30 cellular contexts compared by ENCODE assay signal in genomic region chr13:65236841-65237418, GRCh38.
"Had no signal": no experiment of that assay in that cellular context is flagged by ENCODE, and none has a peak within 500 bp of the region (broad histone marks: within the 10 kb centered on the region; RNA-seq: fewer than 3 reads in every experiment).

No MANE protein-coding gene starts in this region.

- H3K4me1 ChIP-seq: body of pancreas, colonic mucosa, gastrocnemius medialis, pancreas, prostate gland, uterus had no signal

- H3K9me3 ChIP-seq: colonic mucosa, gastrocnemius medialis, pancreas, prostate gland, thoracic aorta, uterus had no signal

- H3K4me3 ChIP-seq: body of pancreas, cardiac muscle cell, colonic mucosa, gastrocnemius medialis, pancreas, prostate gland, skin epidermis, thoracic aorta, uterus had no signal

- H3K36me3 ChIP-seq: cardiac muscle cell, colonic mucosa, gastrocnemius medialis, pancreas, prostate gland, thoracic aorta, uterus, WERI-Rb-1 had no signal

- H3K27ac ChIP-seq: body of pancreas, cardiac muscle cell, colonic mucosa, gastrocnemius medialis, pancreas, prostate gland, skin epidermis, thoracic aorta, uterus, WERI-Rb-1 had no signal

- ATAC-seq: activated naive CD4-positive, alpha-beta T cell treated with anti-CD3 and anti-CD28 coated beads, Interleukin-2, amount 50 U/mL, for 72 hours; body of pancreas; gastrocnemius medialis; left cardiac atrium; left ventricle myocardium superior; pancreas; sciatic nerve; stimulated activated effector memory CD8-positive, alpha-beta T cell treated with anti-CD3 and anti-CD28 coated beads, Interleukin-12 subunit alpha, Interleukin-12 subunit beta, amount 100 ng/mL, for 72 hours had no signal

- H3K27me3 ChIP-seq: body of pancreas, cardiac muscle cell, colonic mucosa, gastrocnemius medialis, pancreas, uterus had no signal

- DNase-seq: activated CD4-positive, alpha-beta memory T cell treated with anti-CD3 and anti-CD28 coated beads for 36 hours; activated CD4-positive, alpha-beta T cell treated with anti-CD3 and anti-CD28 coated beads, Interleukin-2, amount 10 ng/mL, durations not matched to agents 24 days and 14 days; activated CD4-positive, CD25-positive, alpha-beta regulatory T cell treated with anti-CD3 and anti-CD28 coated beads, Interleukin-2, amount 50 U/mL, for 72 hours; activated CD8-positive, alpha-beta memory T cell treated with anti-CD3 and anti-CD28 coated beads, Interleukin-2, amount 50 U/mL, for 4 hours; activated gamma-delta T cell treated with Interleukin-2 at 50 U/mL for 16 hours; activated T-cell treated with anti-CD3 and anti-CD28 coated beads, Interleukin-2, amount 50 U/mL, for 24 hours; anterior cingulate cortex; body of pancreas; cerebellar nuclear complex; colonic mucosa; effector CD8-positive, alpha-beta T cell; gastrocnemius medialis; glutamatergic neuron; left cardiac atrium; left ventricle myocardium superior; nucleus accumbens; pancreas; retina; stimulated activated CD4-positive, alpha-beta T cell treated with anti-CD3 and anti-CD28 coated beads, Interleukin-12 subunit alpha, Interleukin-12 subunit beta, amount 100 ng/mL, for 4 hours; stimulated activated CD4-positive, alpha-beta T cell treated with anti-CD3 and anti-CD28 coated beads, Interleukin-4, amount 100 ng/mL, for 1 hour; trophoblast cell; uterus; WERI-Rb-1 had no signal
